ENCODE assay signal across 11 cellular contexts in genomic region chr7:101900103-101900502, GRCh38.
A peak's percentile ranks its signal among the peaks of the same experiment; 100 is the strongest.
DNase-seq lines count a peak whose midpoint lies in the region; ATAC-seq and TF ChIP-seq lines count a peak whose summit lies in the region.
"Had no signal": no experiment of that assay in that cellular context is flagged by ENCODE, and none has a peak within 500 bp of the region (broad histone marks: within the 10 kb centered on the region; RNA-seq: fewer than 3 reads in every experiment).

No MANE protein-coding gene starts in this region.

- peak; percentile 7 for TF ChIP-seq CTCF in AG09319 (IDR thresholded peaks at IDR 0.05; ENCODE audit: low read depth, low read length)
- no peak for TF ChIP-seq CTCF in foreskin keratinocyte (conservative IDR thresholded peaks at IDR 0.05)

- ATAC-seq in foreskin keratinocyte = peak; percentile 45
- ATAC-seq in HG02763 (IDR thresholded peaks at IDR 0.05; ENCODE audit: unreplicated experiment) = no peak
- ATAC-seq: stimulated activated naive CD8-positive, alpha-beta T cell treated with anti-CD3 and anti-CD28 coated beads, Interleukin-15, amount 100 ng/mL, for 72 hours had no signal

- no peaks in the 10 kb centered on the region for H3K9me3 ChIP-seq in SJSA1 (replicated peaks)

- peak overlapping the region; percentile 23 for H3K4me3 ChIP-seq in SJSA1

- H3K36me3 ChIP-seq in SJSA1 = no peaks in the 10 kb centered on the region

- H3K4me1 ChIP-seq in SJSA1 (replicated peaks) (peaks cover 5% of the 10 kb centered on the region), foreskin keratinocyte (no peaks in the 10 kb centered on the region)

- H3K27ac ChIP-seq in SJSA1 (no peak overlapping the region), foreskin keratinocyte (no peak overlapping the region)

- DNase-seq in AG09319 (ENCODE audit: extremely low read depth, low read depth) = no peak
- no peak for DNase-seq in SJSA1 (ENCODE audit: low read depth in 1 of 2, low spot score in 2 of 2)
- DNase-seq in foreskin keratinocyte = no peak
- DNase-seq in pons (ENCODE audit: low spot score) = peak; percentile 46
- no peak for DNase-seq in NCI-H748 treated with DMSO at 0.1 percent for 48 hours (lab: John Stamatoyannopoulos, UW)
- no peak for DNase-seq in activated CD4-positive, alpha-beta T cell treated with anti-CD3 and anti-CD28 coated beads, Interleukin-2, amount 50 U/mL, for 4 hours
- no peak for DNase-seq in NCI-H187 (lab: John Stamatoyannopoulos, UW)
- DNase-seq: H7; stimulated activated CD4-positive, alpha-beta T cell treated with anti-CD3 and anti-CD28 coated beads, Interleukin-1b, Interleukin-23, amount 100 ng/mL, for 48 hours; stimulated activated naive CD8-positive, alpha-beta T cell treated with anti-CD3 and anti-CD28 coated beads, Interleukin-15, amount 100 ng/mL, for 72 hours had no signal

- H3K27me3 ChIP-seq in SJSA1 (replicated peaks) (no peaks in the 10 kb centered on the region), foreskin keratinocyte (no peaks in the 10 kb centered on the region)
